In genomic region chr4:172815499-172816175, GRCh38 we compare ENCODE assay signal across 22 cellular contexts.
DNase-seq lines count a peak whose midpoint lies in the region; ATAC-seq and TF ChIP-seq lines count a peak whose summit lies in the region.
"Had no signal": no experiment of that assay in that cellular context is flagged by ENCODE, and none has a peak within 500 bp of the region (broad histone marks: within the 10 kb centered on the region; RNA-seq: fewer than 3 reads in every experiment).

No MANE protein-coding gene starts in this region.

- H3K4me1 ChIP-seq in left lung: no peaks in the 10 kb centered on the region
- H3K4me1 ChIP-seq: SJSA1 had no signal

- peaks cover 23% of the 10 kb centered on the region for H3K4me1 Mint-ChIP-seq in type B pancreatic cell (ENCODE audit: unreplicated experiment)
- H3K4me1 Mint-ChIP-seq: B cell had no signal

- no peak overlapping the region for H3K4me3 Mint-ChIP-seq in type B pancreatic cell
- H3K4me3 Mint-ChIP-seq: B cell; CD8-positive, alpha-beta T cell had no signal

- peak; percentile 26 for ATAC-seq in GM18868 (IDR thresholded peaks at IDR 0.05; ENCODE audit: unreplicated experiment)
- peak; percentile 41 for ATAC-seq in left lung
- no peak for ATAC-seq in left lobe of liver
- ATAC-seq: CD8-positive, alpha-beta T cell; HCT116 had no signal

- H3K36me3 Mint-ChIP-seq in type B pancreatic cell: no peaks in the 10 kb centered on the region
- H3K36me3 Mint-ChIP-seq: CD8-positive, alpha-beta T cell had no signal

- H3K9me3 Mint-ChIP-seq in type B pancreatic cell: no peaks in the 10 kb centered on the region
- H3K9me3 Mint-ChIP-seq: CD8-positive, alpha-beta T cell had no signal

- no peaks in the 10 kb centered on the region for H3K36me3 ChIP-seq in left lung
- H3K36me3 ChIP-seq: MG63, SJSA1 had no signal

- peak; percentile 11 for DNase-seq in LNCaP clone FGC (ENCODE audit: low read depth)
- DNase-seq in left lung: no peak
- no peak for DNase-seq in type B pancreatic cell (ENCODE audit: extremely low spot score, unreplicated experiment)
- DNase-seq in NCI-H1417 treated with DMSO at 0.1 percent for 48 hours (lab: John Stamatoyannopoulos, UW): no peak
- DNase-seq in stimulated activated naive CD4-positive, alpha-beta T cell (lab: John Stamatoyannopoulos, UW): no peak
- no peak for DNase-seq in left lobe of liver (ENCODE audit: low spot score)
- DNase-seq: CD8-positive, alpha-beta T cell; DND-41; KBM-7; MG63; NCI-H1105 treated with DMSO at 0.1 percent for 48 hours; NCI-H2029; NCI-H446; NCI-H524 treated with DMSO at 0.1 percent for 48 hours; NCI-H82; Right ventricle myocardium superior; RPMI8226 had no signal

- H3K27me3 ChIP-seq in left lung: no peaks in the 10 kb centered on the region
- H3K27me3 ChIP-seq: MG63 had no signal

- no peak overlapping the region for H3K4me3 ChIP-seq in LNCaP clone FGC (ENCODE audit: low read depth, low read length)
- no peak overlapping the region for H3K4me3 ChIP-seq in left lung
- H3K4me3 ChIP-seq: MG63, SJSA1 had no signal

- peak overlapping the region; percentile 25 for H3K27ac Mint-ChIP-seq in type B pancreatic cell
- H3K27ac Mint-ChIP-seq: B cell; CD8-positive, alpha-beta T cell had no signal

- H3K27me3 Mint-ChIP-seq in type B pancreatic cell: no peaks in the 10 kb centered on the region
- H3K27me3 Mint-ChIP-seq: B cell had no signal

- TF ChIP-seq CTCF in LNCaP clone FGC (IDR thresholded peaks at IDR 0.05; ENCODE audit: control insufficient read depth, extremely low read depth, insufficient read depth) (no peak), left lung (IDR thresholded peaks at IDR 0.05) (no peak), type B pancreatic cell (conservative IDR thresholded peaks at IDR 0.05) (no peak)

- H3K9me3 ChIP-seq in left lung: no peaks in the 10 kb centered on the region
- H3K9me3 ChIP-seq: MG63, SJSA1 had no signal

- intact Hi-C loops in left lung (cut with DNase I): no loop called here

- no peak overlapping the region for H3K27ac ChIP-seq in left lung
- H3K27ac ChIP-seq: C4-2B, SJSA1 had no signal
